Comparison of ENCODE assay signal across 1 cellular context in the genomic region with DNA sequence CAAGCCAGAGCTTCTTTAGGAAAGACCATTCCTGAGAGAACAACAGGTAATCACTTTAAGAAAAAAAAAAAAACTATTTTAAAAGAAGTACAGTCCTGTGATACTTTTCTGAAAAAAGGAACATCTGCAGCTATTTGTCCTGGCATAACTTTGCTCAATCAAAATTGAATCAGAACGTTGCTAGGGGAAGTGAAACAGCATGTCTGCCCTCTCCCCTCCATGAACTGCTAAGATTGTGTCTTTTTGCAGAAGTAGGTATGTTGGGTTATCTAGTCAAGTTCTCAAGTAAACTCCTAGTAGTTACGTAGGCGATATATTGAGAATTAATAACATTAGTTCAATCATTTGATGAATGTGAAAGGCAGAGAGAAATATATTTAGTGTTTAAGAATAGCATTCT.
TF ChIP-seq lines count a peak whose summit lies in the region.

No MANE protein-coding gene starts in this region.

TF ChIP-seq in HepG2, 621 proteins besides CTCF, POLR2A, EP300 and RAD21 (continued from another document):
- TF ChIP-seq, protein P1, sequence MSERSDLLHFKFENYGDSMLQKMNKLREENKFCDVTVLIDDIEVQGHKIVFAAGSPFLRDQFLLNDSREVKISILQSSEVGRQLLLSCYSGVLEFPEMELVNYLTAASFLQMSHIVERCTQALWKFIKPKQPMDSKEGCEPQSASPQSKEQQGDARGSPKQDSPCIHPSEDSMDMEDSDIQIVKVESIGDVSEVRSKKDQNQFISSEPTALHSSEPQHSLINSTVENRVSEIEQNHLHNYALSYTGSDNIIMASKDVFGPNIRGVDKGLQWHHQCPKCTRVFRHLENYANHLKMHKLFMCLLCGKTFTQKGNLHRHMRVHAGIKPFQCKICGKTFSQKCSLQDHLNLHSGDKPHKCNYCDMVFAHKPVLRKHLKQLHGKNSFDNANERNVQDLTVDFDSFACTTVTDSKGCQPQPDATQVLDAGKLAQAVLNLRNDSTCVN (CRISPR knock-in tag; IDR thresholded peaks at IDR 0.05; ENCODE audit: borderline replicate concordance), result no peak
